In genomic region chr22:26786398-26786797, GRCh38 we compare ENCODE assay signal across 22 cellular contexts.
DNase-seq lines count a peak whose midpoint lies in the region; ATAC-seq and TF ChIP-seq lines count a peak whose summit lies in the region.
"Had no signal": no experiment of that assay in that cellular context is flagged by ENCODE, and none has a peak within 500 bp of the region (broad histone marks: within the 10 kb centered on the region; RNA-seq: fewer than 3 reads in every experiment).

No MANE protein-coding gene starts in this region.

- no TSS peak for BruUV-seq in OCI-LY7 (replicated peaks; lab: Mats Ljungman, UMichigan)

- H3K9me2 ChIP-seq in OCI-LY7 (ENCODE audit: insufficient read depth, low read length) = no peaks in the 10 kb centered on the region

- H3K4me2 ChIP-seq in BLaER1 treated with 17β-estradiol and CSF1 and Interleukin-3, amounts not matched to agents 10 nM and 100 nM = peak overlapping the region in 6 of 11 experiments; percentile 34 to 69 (median 48); a peak in 7 of 22 replicates
- H3K4me2 ChIP-seq in OCI-LY7 (ENCODE audit: low read length) = 0 out of 2 replicates have a peak overlapping the region, but pooled peaks have one; percentile 2
- H3K4me2 ChIP-seq: GM23338 had no signal

- CTCF ChIA-PET in HEK293 (lab: Yijun Ruan, JAX) (no interaction called here), OCI-LY7 (lab: Charles Lee; ENCODE audit: unreplicated experiment) (no interaction called here)

- H3K4me1 ChIP-seq in BLaER1 treated with 17β-estradiol and CSF1 and Interleukin-3, amounts not matched to agents 10 nM and 100 nM = peaks cover 8 to 37% (median 26%) of the 10 kb centered on the region in 10 experiments; a peak in 18 of 20 replicates
- H3K4me1 ChIP-seq in HEK293 (ENCODE audit: control insufficient read depth, insufficient read depth, low read length) (no peaks in the 10 kb centered on the region), OCI-LY7 (ENCODE audit: insufficient read depth, low read length, poor library complexity, severe bottlenecking) (peaks cover 13% of the 10 kb centered on the region)
- H3K4me1 ChIP-seq: Caco-2, Peyer's patch had no signal

- TF ChIP-seq CTCF in HEK293 (tag by site-specific recombination; IDR thresholded peaks at IDR 0.05) (no peak), OCI-LY7 (conservative IDR thresholded peaks at IDR 0.05; ENCODE audit: low read length) (no peak)

- H3K36me3 Mint-ChIP-seq in stimulated activated naive B cell treated with anti-CD40 and anti-IgM and Interleukin-4, amounts not matched to agents 10 μg/mL and 1 μg/mL and 100 μg/mL, for 72 hours = peaks cover 41 to 69% of the 10 kb centered on the region in 2 donors

- no peaks in the 10 kb centered on the region for H3K27me3 ChIP-seq in BLaER1 treated with 17β-estradiol and CSF1 and Interleukin-3, amounts not matched to agents 10 nM and 100 nM
- H3K27me3 ChIP-seq: Peyer's patch had no signal

- H3K9ac ChIP-seq in BLaER1 treated with 17β-estradiol and CSF1 and Interleukin-3, amounts not matched to agents 10 nM and 100 nM = no peak overlapping the region

- H3K9me3 ChIP-seq in BLaER1 treated with 17β-estradiol and CSF1 and Interleukin-3, amounts not matched to agents 10 nM and 100 nM (replicated peaks in 1 of 11) = 0 out of 22 replicates have a peak, but pooled peaks cover 0 to 5% (median 0%) of the 10 kb centered on the region in 11 experiments
- H3K9me3 ChIP-seq in HEK293 (ENCODE audit: control insufficient read depth, insufficient read depth, low read depth, low read length) = no peaks in the 10 kb centered on the region
- no peaks in the 10 kb centered on the region for H3K9me3 ChIP-seq in OCI-LY7 (ENCODE audit: low read length)
- H3K9me3 ChIP-seq: Caco-2, Peyer's patch had no signal

- peaks cover 4 to 23% of the 10 kb centered on the region in 2 donors for H3K4me1 Mint-ChIP-seq in stimulated activated naive B cell treated with anti-CD40 and anti-IgM and Interleukin-4, amounts not matched to agents 10 μg/mL and 1 μg/mL and 100 μg/mL, for 72 hours

- H3K4me3 Mint-ChIP-seq in stimulated activated naive B cell treated with anti-CD40 and anti-IgM and Interleukin-4, amounts not matched to agents 10 μg/mL and 1 μg/mL and 100 μg/mL, for 72 hours = no peak overlapping the region
- H3K4me3 Mint-ChIP-seq: CD8-positive, alpha-beta T cell; GM23338 had no signal

- H3K27me3 Mint-ChIP-seq in stimulated activated naive B cell treated with anti-CD40 and anti-IgM and Interleukin-4, amounts not matched to agents 10 μg/mL and 1 μg/mL and 100 μg/mL, for 72 hours = no peaks in the 10 kb centered on the region

- POLR2A ChIA-PET in HEK293 (lab: Yijun Ruan, JAX) = interaction anchor here (0.5 kb wide), 1 partner anchor 38 kb away, joined by 7 read pairs; no protein-coding TSS in a partner anchor
- POLR2A ChIA-PET in OCI-LY7 (lab: Charles Lee) = interaction anchor here (0.5 to 1.2 kb wide), 4 partner anchors 11 to 1788 kb away, joined by 3 read pairs; no protein-coding TSS in a partner anchor

- no peak for ATAC-seq in stimulated activated naive B cell treated with anti-CD40 and anti-IgM and Interleukin-4, amounts not matched to agents 10 μg/mL and 1 μg/mL and 100 μg/mL, for 72 hours (replicated peaks)
- ATAC-seq in GM21717 (IDR thresholded peaks at IDR 0.05; ENCODE audit: unreplicated experiment) = no peak
- no peak for ATAC-seq in GM19023 (IDR thresholded peaks at IDR 0.05; ENCODE audit: unreplicated experiment)
- ATAC-seq: CD8-positive, alpha-beta T cell; GM23338 had no signal

- intact Hi-C loops in OCI-LY7 (cut with micrococcal nuclease; ENCODE audit: unreplicated experiment) = no loop called here

- DNase-seq in OCI-LY7 (ENCODE audit: low spot score) = no peak
- DNase-seq in stimulated activated naive B cell treated with anti-CD40 and anti-IgM and Interleukin-4, amounts not matched to agents 10 μg/mL and 1 μg/mL and 100 μg/mL, for 72 hours = no peak
- DNase-seq in DMS153 (lab: John Stamatoyannopoulos, UW) = no peak
- DNase-seq: Caco-2; CD8-positive, alpha-beta T cell; DMS79 treated with DMSO at 0.1 percent for 48 hours; HCEC 1CT; Kasumi-1; NCI-H2029; NCI-H446 treated with DMSO at 0.1 percent for 48 hours; NCI-H526; NCI-H82; Peyer's patch; SHP77 treated with DMSO at 0.1 percent for 48 hours; T-helper 1 cell had no signal

- no peaks in the 10 kb centered on the region; a peak in 2 of 22 replicates for H4K20me1 ChIP-seq in BLaER1 treated with 17β-estradiol and CSF1 and Interleukin-3, amounts not matched to agents 10 nM and 100 nM
- H4K20me1 ChIP-seq in OCI-LY7 (ENCODE audit: insufficient read depth, low read length) = no peaks in the 10 kb centered on the region

- H2AFZ ChIP-seq in OCI-LY7 (ENCODE audit: low read length) = no peak overlapping the region
- H2AFZ ChIP-seq: GM23338 had no signal

- H3K9me3 Mint-ChIP-seq in stimulated activated naive B cell treated with anti-CD40 and anti-IgM and Interleukin-4, amounts not matched to agents 10 μg/mL and 1 μg/mL and 100 μg/mL, for 72 hours = peaks cover 1 to 3% of the 10 kb centered on the region in 2 donors
- H3K9me3 Mint-ChIP-seq: CD8-positive, alpha-beta T cell; GM23338 had no signal

- no peak overlapping the region for H3K4me3 ChIP-seq in BLaER1 treated with 17β-estradiol and CSF1 and Interleukin-3, amounts not matched to agents 10 nM and 100 nM
- H3K4me3 ChIP-seq in HEK293 (ENCODE audit: low read depth, low read length) = no peak overlapping the region
- H3K4me3 ChIP-seq in OCI-LY7 (ENCODE audit: low read depth, low read length, poor library complexity, severe bottlenecking) = no peak overlapping the region
- H3K4me3 ChIP-seq: GM23338, Peyer's patch had no signal

- H3K79me2 ChIP-seq in OCI-LY7 (ENCODE audit: insufficient read depth, low read depth, low read length) = no peaks in the 10 kb centered on the region

- no peak overlapping the region for H3K27ac ChIP-seq in BLaER1 treated with 17β-estradiol and CSF1 and Interleukin-3, amounts not matched to agents 10 nM and 100 nM
- H3K27ac ChIP-seq in HEK293 (ENCODE audit: extremely low read depth, low read depth, low read length) (no peak overlapping the region), OCI-LY7 (ENCODE audit: low read depth, low read length, poor library complexity, severe bottlenecking) (no peak overlapping the region)
- H3K27ac ChIP-seq: C4-2B, HL-60, Peyer's patch had no signal

- peaks cover 11 to 48% (median 35%) of the 10 kb centered on the region in 11 experiments; a peak in 17 of 22 replicates for H3K36me3 ChIP-seq in BLaER1 treated with 17β-estradiol and CSF1 and Interleukin-3, amounts not matched to agents 10 nM and 100 nM
- H3K36me3 ChIP-seq in HEK293 (ENCODE audit: control insufficient read depth in 2 of 2, insufficient read depth in 1 of 2, low read length in 2 of 2) (peaks cover 0 to 8% of the 10 kb centered on the region in 2 experiments; a peak in 1 of 3 replicates), OCI-LY7 (ENCODE audit: insufficient read depth, low read length) (no peaks in the 10 kb centered on the region; the same call in 1 of the 2 replicates)

- H3K27ac Mint-ChIP-seq in stimulated activated naive B cell treated with anti-CD40 and anti-IgM and Interleukin-4, amounts not matched to agents 10 μg/mL and 1 μg/mL and 100 μg/mL, for 72 hours = peak overlapping the region; percentile 62
- H3K27ac Mint-ChIP-seq: CD8-positive, alpha-beta T cell; GM23338 had no signal

TF ChIP-seq in HEK293, 187 proteins besides CTCF, POLR2A, EP300 and RAD21:
- TF ChIP-seq SCRT2 (tag by site-specific recombination; IDR thresholded peaks at IDR 0.05) (0 out of 2 replicates have a peak, but pooled peaks have one; percentile 4), ZNF664 (tag by site-specific recombination; IDR thresholded peaks at IDR 0.05) (no peak)
